Comparison of ENCODE assay signal across 37 cellular contexts in genomic region chr5:145912019-145912418, GRCh38. TPM values are rescaled to one million over a fixed set of nuclear protein-coding genes. Genes with fewer than 3 reads are reported as not detected.
"Had no signal": no experiment of that assay in that cellular context is flagged by ENCODE, and none has a peak within 500 bp of the region (broad histone marks: within the 10 kb centered on the region; RNA-seq: fewer than 3 reads in every experiment).

No MANE protein-coding gene starts in this region.

- H3K9me3 Mint-ChIP-seq: activated B cell treated with CpG ODN at 0.5 μM for 24 hours; activated CD4-positive, alpha-beta memory T cell treated with anti-CD3 and anti-CD28 coated beads for 36 hours; activated naive CD8-positive, alpha-beta T cell treated with anti-CD3 and anti-CD28 coated beads for 36 hours; activated T-cell treated with anti-CD3 and anti-CD28 coated beads, Interleukin-2, amount 50 U/mL, for 4 hours; activated T-helper 1 cell treated with anti-CD3 and anti-CD28 coated beads, Interleukin-12 subunit alpha, Interleukin-12 subunit beta, Interleukin-2, Interleukin-4 antibody, amounts not matched to agents 30 ng/mL and 10 ng/mL and 1 ng/mL, durations not matched to agents 14 hours and 24 hours and 36 hours; T-cell had no signal

- ATAC-seq: activated T-cell treated with anti-CD3 and anti-CD28 coated beads, Interleukin-2, amount 50 U/mL, for 4 hours; PC-3; Right ventricle myocardium inferior; SK-N-SH treated with all-trans-retinoic acid at 6 μM for 48 hours; T-cell had no signal

- H3K36me3 ChIP-seq: ascending aorta, cardiac muscle cell, MG63 had no signal

- FAIRE-seq: RCC 7860 had no signal

- H3K4me3 Mint-ChIP-seq: activated B cell treated with CpG ODN at 0.5 μM for 24 hours; activated CD4-positive, alpha-beta memory T cell treated with anti-CD3 and anti-CD28 coated beads for 36 hours; activated naive CD8-positive, alpha-beta T cell treated with anti-CD3 and anti-CD28 coated beads for 36 hours; activated T-cell treated with anti-CD3 and anti-CD28 coated beads, Interleukin-2, amount 50 U/mL, for 4 hours; activated T-helper 1 cell treated with anti-CD3 and anti-CD28 coated beads, Interleukin-12 subunit alpha, Interleukin-12 subunit beta, Interleukin-2, Interleukin-4 antibody, amounts not matched to agents 30 ng/mL and 10 ng/mL and 1 ng/mL, durations not matched to agents 14 hours and 24 hours and 36 hours; T-cell had no signal

- DNase-seq: activated B cell treated with CpG ODN at 0.5 μM for 24 hours; activated CD4-positive, alpha-beta memory T cell treated with anti-CD3 and anti-CD28 coated beads for 36 hours; activated CD4-positive, alpha-beta T cell treated with anti-CD3 and anti-CD28 coated beads for 4 hours; activated CD4-positive, alpha-beta T cell treated with anti-CD3 and anti-CD28 coated beads, Interleukin-2, amount 50 U/mL, for 1 hour; activated CD4-positive, CD25-positive, alpha-beta regulatory T cell treated with anti-CD3 and anti-CD28 coated beads, Interleukin-2, amount 50 U/mL, for 72 hours; activated CD8-positive, alpha-beta memory T cell treated with anti-CD3 and anti-CD28 coated beads, Interleukin-2, amount 50 U/mL, for 4 hours; activated naive CD4-positive, alpha-beta T cell treated with anti-CD3 and anti-CD28 coated beads, Interleukin-2, amount 50 U/mL, for 16 hours; activated naive CD8-positive, alpha-beta T cell treated with anti-CD3 and anti-CD28 coated beads for 36 hours; activated T-cell treated with anti-CD3 and anti-CD28 coated beads for 4 hours; activated T-cell treated with anti-CD3 and anti-CD28 coated beads, Interleukin-2, amount 50 U/mL, for 4 hours; amygdala; Kasumi-1; KG1; MG63; MV-4-11; NCI-H1092; NCI-H1436 treated with DMSO at 0.1 percent for 48 hours; NCI-H1694 treated with DMSO at 0.1 percent for 48 hours; NCI-H2029; NCI-H345; NCI-H524 treated with DMSO at 0.1 percent for 48 hours; NK-92 treated with Interleukin-12 subunit alpha and Interleukin-12 subunit beta, amount 100 ng/mL, for 24 hours; PC-3; SIG-M5; T-cell; T-helper 2 cell; T-helper 9 cell had no signal

- H3K36me3 Mint-ChIP-seq: activated CD4-positive, alpha-beta memory T cell treated with anti-CD3 and anti-CD28 coated beads for 36 hours; activated naive CD8-positive, alpha-beta T cell treated with anti-CD3 and anti-CD28 coated beads for 36 hours; T-cell had no signal

- H3K9me3 ChIP-seq: ascending aorta, MG63 had no signal

- H3K27ac Mint-ChIP-seq: activated B cell treated with CpG ODN at 0.5 μM for 24 hours; activated CD4-positive, alpha-beta memory T cell treated with anti-CD3 and anti-CD28 coated beads for 36 hours; activated naive CD8-positive, alpha-beta T cell treated with anti-CD3 and anti-CD28 coated beads for 36 hours; activated T-helper 1 cell treated with anti-CD3 and anti-CD28 coated beads, Interleukin-12 subunit alpha, Interleukin-12 subunit beta, Interleukin-2, Interleukin-4 antibody, amounts not matched to agents 30 ng/mL and 10 ng/mL and 1 ng/mL, durations not matched to agents 14 hours and 24 hours and 36 hours; T-cell had no signal

- H3K27me3 ChIP-seq: ascending aorta, cardiac muscle cell, MG63 had no signal

- H3K27ac ChIP-seq: ascending aorta, cardiac muscle cell, RWPE1, VCaP had no signal

- H3K4me1 Mint-ChIP-seq: activated B cell treated with CpG ODN at 0.5 μM for 24 hours; activated naive CD8-positive, alpha-beta T cell treated with anti-CD3 and anti-CD28 coated beads for 36 hours; T-cell had no signal

- H3K4me3 ChIP-seq: ascending aorta, cardiac muscle cell, MG63 had no signal

- H3K27me3 Mint-ChIP-seq: activated CD4-positive, alpha-beta memory T cell treated with anti-CD3 and anti-CD28 coated beads for 36 hours; activated naive CD8-positive, alpha-beta T cell treated with anti-CD3 and anti-CD28 coated beads for 36 hours had no signal

RNA-seq across cellular contexts. Expression of gene SH3RF2, which starts 24.4 kb away (rescaled TPM):
- total RNA-seq: activated B cell treated with CpG ODN at 0.5 μM for 24 hours; activated naive CD8-positive, alpha-beta T cell treated with anti-CD3 and anti-CD28 coated beads for 36 hours had no signal

RNA-seq across cellular contexts. Expression of gene GRXCR2, which starts 39.2 kb away (rescaled TPM):
- total RNA-seq: activated B cell treated with CpG ODN at 0.5 μM for 24 hours; activated CD4-positive, alpha-beta memory T cell treated with anti-CD3 and anti-CD28 coated beads for 36 hours; activated naive CD8-positive, alpha-beta T cell treated with anti-CD3 and anti-CD28 coated beads for 36 hours; activated T-cell treated with anti-CD3 and anti-CD28 coated beads, Interleukin-2, amount 50 U/mL, for 4 hours; activated T-helper 1 cell treated with anti-CD3 and anti-CD28 coated beads, Interleukin-12 subunit alpha, Interleukin-12 subunit beta, Interleukin-2, Interleukin-4 antibody, amounts not matched to agents 30 ng/mL and 10 ng/mL and 1 ng/mL, durations not matched to agents 14 hours and 24 hours and 36 hours; ascending aorta; cardiac muscle cell; NCI-H460; PC-3; SK-MEL-5; T-cell had no signal
- polyA plus RNA-seq: cardiac muscle cell had no signal
